9 cellular contexts compared by ENCODE assay signal in genomic region chr18:63882333-63883141, GRCh38. TPM values are rescaled to one million over a fixed set of nuclear protein-coding genes. Genes with fewer than 3 reads are reported as not detected.
A peak's percentile ranks its signal among the peaks of the same experiment; 100 is the strongest.
DNase-seq lines count a peak whose midpoint lies in the region; ATAC-seq and TF ChIP-seq lines count a peak whose summit lies in the region.
"Had no signal": no experiment of that assay in that cellular context is flagged by ENCODE, and none has a peak within 500 bp of the region (broad histone marks: within the 10 kb centered on the region; RNA-seq: fewer than 3 reads in every experiment).

No MANE protein-coding gene starts in this region.

- H3K9me3 ChIP-seq in MG63 = no peaks in the 10 kb centered on the region

- peak; percentile 74 for DNase-seq in AG09309 (ENCODE audit: low read depth)
- peak; percentile 90 for DNase-seq in HS-5 (ENCODE audit: low read depth)
- peak; percentile 75 for DNase-seq in dermis blood vessel endothelial cell
- DNase-seq in lung microvascular endothelial cell (ENCODE audit: low read depth in 2 of 2) = peak; percentile 12 to 85
- DNase-seq in MG63 = no peak
- DNase-seq in NCI-H446 (lab: John Stamatoyannopoulos, UW) = no peak
- no peak for DNase-seq in NCI-H774 (lab: John Stamatoyannopoulos, UW)

- ATAC-seq in HG03175 (IDR thresholded peaks at IDR 0.05; ENCODE audit: unreplicated experiment) = no peak
- ATAC-seq: HepG2 had no signal

- H3K36me3 ChIP-seq in MG63 = no peaks in the 10 kb centered on the region

- no peaks in the 10 kb centered on the region for H3K27me3 ChIP-seq in MG63

- H3K4me3 ChIP-seq in AG09309 (ENCODE audit: control insufficient read depth, low read depth, low read length) = no peak overlapping the region
- no peak overlapping the region for H3K4me3 ChIP-seq in MG63

- TF ChIP-seq CTCF in AG09309 (IDR thresholded peaks at IDR 0.05; ENCODE audit: control insufficient read depth, insufficient read depth, low read depth, low read length, missing control alignments) = no peak

RNA-seq across cellular contexts. Expression of gene SERPINB2, which starts 5.0 kb away (rescaled TPM):
- total RNA-seq in dermis blood vessel endothelial cell (not detected in 2 replicates), lung microvascular endothelial cell (0.20 and 0.22 TPM in 2 replicates)
- total RNA-seq in MG63 (2014; rRNA removed; shearing (Covaris generic); ENCODE audit: low replicate concordance) = not detected in 2 replicates

RNA-seq across cellular contexts. Expression of gene SERPINB10, which starts 25.2 kb away (rescaled TPM):
- total RNA-seq in dermis blood vessel endothelial cell (not detected in 2 replicates), lung microvascular endothelial cell (not detected in 2 replicates)
- not detected in 2 replicates for total RNA-seq in MG63 (2014; rRNA removed; shearing (Covaris generic); ENCODE audit: low replicate concordance)
- total RNA-seq: HepG2 had no signal

Comparison
In these comparisons a context has a peak if more than half of its experiments do, and no peak if none do; other contexts are left out.
1. DNase-seq: peak in AG09309 (single experiment), HS-5 (single experiment), dermis blood vessel endothelial cell (single experiment) and lung microvascular endothelial cell (2 of 2); none in MG63 (single experiment), NCI-H446 (0 of 2) and NCI-H774 (single experiment).